ENCODE assay signal across 32 cellular contexts in genomic region chr10:111646021-111646420, GRCh38.
"Had no signal": no experiment of that assay in that cellular context is flagged by ENCODE, and none has a peak within 500 bp of the region (broad histone marks: within the 10 kb centered on the region; RNA-seq: fewer than 3 reads in every experiment).

No MANE protein-coding gene starts in this region.

- DNase-seq: activated B cell treated with CpG ODN at 0.5 μM for 24 hours; activated CD4-positive, alpha-beta T cell treated with anti-CD3 and anti-CD28 coated beads for 48 hours; activated CD4-positive, alpha-beta T cell treated with anti-CD3 and anti-CD28 coated beads, Interleukin-2, amount 50 U/mL, for 1 hour; activated CD4-positive, alpha-beta T cell treated with anti-CD3 and anti-CD28 coated beads, Interleukin-2, amount 50 U/mL, for 48 hours; activated CD8-positive, alpha-beta memory T cell treated with anti-CD3 and anti-CD28 coated beads for 24 hours; activated CD8-positive, alpha-beta T cell treated with anti-CD3 and anti-CD28 coated beads for 36 hours; activated effector memory CD4-positive, alpha-beta T cell treated with anti-CD3 and anti-CD28 coated beads, Interleukin-2, amount 50 U/mL, for 16 hours; activated naive CD4-positive, alpha-beta T cell treated with anti-CD3 and anti-CD28 coated beads for 36 hours; activated naive CD8-positive, alpha-beta T cell treated with anti-CD3 and anti-CD28 coated beads for 36 hours; activated naive CD8-positive, alpha-beta T cell treated with anti-CD3 and anti-CD28 coated beads, Interleukin-2, amount 50 U/mL, for 24 hours; activated T-cell treated with anti-CD3 and anti-CD28 coated beads, Interleukin-2, amount 50 U/mL, for 1 hour; activated T-cell treated with anti-CD3 and anti-CD28 coated beads, Interleukin-2, amount 50 U/mL, for 48 hours; adrenal gland; amygdala; aorta; brain microvascular endothelial cell; cortex of kidney; dermis blood vessel endothelial cell; effector CD4-positive, alpha-beta T cell; effector memory CD8-positive, alpha-beta T cell; erythroblast; foreskin melanocyte; heart right ventricle; T-helper 1 cell; T-helper 17 cell; T1000; WERI-Rb-1 had no signal

- H3K36me3 ChIP-seq: adrenal gland, brain microvascular endothelial cell, esophagus muscularis mucosa, gastroesophageal sphincter, heart right ventricle, WERI-Rb-1 had no signal

- H3K79me2 ChIP-seq: hepatocyte had no signal

- H3K4me3 ChIP-seq: adrenal gland, esophagus muscularis mucosa, gastroesophageal sphincter, heart right ventricle, hepatocyte had no signal

- H2AFZ ChIP-seq: hepatocyte had no signal

- H3K27ac ChIP-seq: adrenal gland, brain microvascular endothelial cell, esophagus muscularis mucosa, gastroesophageal sphincter, heart right ventricle, hepatocyte, WERI-Rb-1 had no signal

- H3K4me1 ChIP-seq: adrenal gland, esophagus muscularis mucosa, gastroesophageal sphincter, heart right ventricle had no signal

- FAIRE-seq: bronchial epithelial cell, colon had no signal

- H3K4me2 ChIP-seq: hepatocyte had no signal

- H3K27me3 ChIP-seq: adrenal gland, brain microvascular endothelial cell, esophagus muscularis mucosa, gastroesophageal sphincter, heart right ventricle, hepatocyte had no signal
